Comparison of ENCODE assay signal across 14 cellular contexts in the genomic region with DNA sequence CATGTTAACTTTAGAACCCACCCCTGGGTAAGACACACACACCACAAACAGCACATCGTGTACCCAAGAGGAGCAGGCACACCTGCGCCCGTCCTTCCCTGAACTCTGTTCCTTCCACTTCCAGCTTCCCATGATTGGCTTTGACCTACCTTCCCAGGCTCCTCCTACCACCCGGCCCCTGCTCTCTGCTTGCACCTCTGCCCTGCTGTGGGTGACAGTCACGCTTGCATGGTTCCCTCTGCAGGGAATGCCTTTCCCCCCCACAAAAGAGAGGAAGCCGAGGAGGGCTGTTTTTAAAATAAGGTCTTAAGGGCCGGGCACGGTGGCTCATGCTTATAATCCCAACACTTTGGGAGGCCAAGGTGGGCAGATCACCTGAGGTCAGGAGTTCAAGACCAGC. TPM values are rescaled to one million over a fixed set of nuclear protein-coding genes. Genes with fewer than 3 reads are reported as not detected.
DNase-seq lines count a peak whose midpoint lies in the region; ATAC-seq and TF ChIP-seq lines count a peak whose summit lies in the region.
"Had no signal": no experiment of that assay in that cellular context is flagged by ENCODE, and none has a peak within 500 bp of the region (broad histone marks: within the 10 kb centered on the region; RNA-seq: fewer than 3 reads in every experiment).

No MANE protein-coding gene starts in this region.

- no peak for TF ChIP-seq EP300 in sigmoid colon (IDR thresholded peaks at IDR 0.05)

- intact Hi-C loops in sigmoid colon (cut with DNase I) = no loop called here
- intact Hi-C loops in heart left ventricle (cut with DNase I) = no loop called here

- H3K36me3 ChIP-seq in sigmoid colon (peaks cover 11 to 90% (median 37%) of the 10 kb centered on the region in 4 donors), heart left ventricle (peaks cover 0 to 100% (median 81%) of the 10 kb centered on the region in 9 donors)

- H3K9me3 ChIP-seq in sigmoid colon (no peaks in the 10 kb centered on the region), heart left ventricle (no peaks in the 10 kb centered on the region)
- H3K9me3 ChIP-seq: BLaER1, Caco-2 had no signal

- POLR2A ChIA-PET in activated naive CD8-positive, alpha-beta T cell treated with anti-CD3 and anti-CD28 coated beads, Interleukin-2, amount 10 ng/mL, durations not matched to agents 7 days and 5 days (lab: Charles Lee) = no interaction called here

- H3K4me1 ChIP-seq in sigmoid colon = no peaks in the 10 kb centered on the region
- H3K4me1 ChIP-seq in heart left ventricle = peaks cover 0 to 11% (median 0%) of the 10 kb centered on the region in 12 donors
- H3K4me1 ChIP-seq: Caco-2 had no signal

- no peak for DNase-seq in activated naive CD8-positive, alpha-beta T cell treated with anti-CD3 and anti-CD28 coated beads, Interleukin-2, amount 10 ng/mL, durations not matched to agents 7 days and 5 days
- DNase-seq in activated naive CD8-positive, alpha-beta T cell treated with anti-CD3 and anti-CD28 coated beads, Interleukin-2, amount 50 U/mL, for 24 hours = no peak
- DNase-seq in mesenteric fat pad (ENCODE audit: low spot score) (peak; percentile 62), sigmoid colon (peak; percentile 14), HK-2 (ENCODE audit: unreplicated experiment) (no peak), DMS 273 (lab: John Stamatoyannopoulos, UW; ENCODE audit: unreplicated experiment) (no peak), heart left ventricle (no peak)
- no peak for DNase-seq in stimulated activated naive CD8-positive, alpha-beta T cell treated with anti-CD3 and anti-CD28 coated beads, Interleukin-15, Interleukin-2, amounts not matched to agents 100 U/mL and 50 U/mL, for 24 hours
- DNase-seq: 8988T; AML-193; CD8-positive, alpha-beta memory T cell; GM23248 had no signal

- H3K27me3 Mint-ChIP-seq in activated naive CD8-positive, alpha-beta T cell treated with anti-CD3 and anti-CD28 coated beads, Interleukin-2, amount 10 ng/mL, durations not matched to agents 7 days and 5 days = no peaks in the 10 kb centered on the region
- H3K27me3 Mint-ChIP-seq in activated naive CD8-positive, alpha-beta T cell treated with anti-CD3 and anti-CD28 coated beads, Interleukin-2, amount 50 U/mL, for 24 hours = no peaks in the 10 kb centered on the region
- H3K27me3 Mint-ChIP-seq: CD8-positive, alpha-beta memory T cell had no signal

- H3K4me3 ChIP-seq in sigmoid colon (no peak overlapping the region), heart left ventricle (no peak overlapping the region)
- H3K4me3 ChIP-seq: BLaER1, GM23248 had no signal

- no peak for TF ChIP-seq CTCF in sigmoid colon (IDR thresholded peaks at IDR 0.05)
- no peak for TF ChIP-seq CTCF in heart left ventricle (IDR thresholded peaks at IDR 0.05)

- TF ChIP-seq POLR2A in sigmoid colon (IDR thresholded peaks at IDR 0.05) = no peak
- TF ChIP-seq POLR2A in heart left ventricle (IDR thresholded peaks at IDR 0.05) = no peak

- 91 to 95% methylated on average over 8 of the region's 8 CpGs for WGBS in sigmoid colon, 2 donors
- 93 to 97% (median 94%) methylated on average over 8 of the region's 8 CpGs for WGBS in heart left ventricle, 4 donors

- no peak for ATAC-seq in activated naive CD8-positive, alpha-beta T cell treated with anti-CD3 and anti-CD28 coated beads, Interleukin-2, amount 10 ng/mL, durations not matched to agents 7 days and 5 days (ENCODE audit: low read depth)
- no peak for ATAC-seq in activated naive CD8-positive, alpha-beta T cell treated with anti-CD3 and anti-CD28 coated beads, Interleukin-2, amount 50 U/mL, for 24 hours
- ATAC-seq in stimulated activated naive CD8-positive, alpha-beta T cell treated with anti-CD3 and anti-CD28 coated beads, Interleukin-15, Interleukin-2, amounts not matched to agents 100 U/mL and 50 U/mL, for 24 hours = no peak
- no peak for ATAC-seq in heart left ventricle

- no peaks in the 10 kb centered on the region for H3K9me3 Mint-ChIP-seq in activated naive CD8-positive, alpha-beta T cell treated with anti-CD3 and anti-CD28 coated beads, Interleukin-2, amount 10 ng/mL, durations not matched to agents 7 days and 5 days
- H3K9me3 Mint-ChIP-seq in activated naive CD8-positive, alpha-beta T cell treated with anti-CD3 and anti-CD28 coated beads, Interleukin-2, amount 50 U/mL, for 24 hours = no peaks in the 10 kb centered on the region
- H3K9me3 Mint-ChIP-seq: CD8-positive, alpha-beta memory T cell had no signal

- H3K4me3 Mint-ChIP-seq in activated naive CD8-positive, alpha-beta T cell treated with anti-CD3 and anti-CD28 coated beads, Interleukin-2, amount 10 ng/mL, durations not matched to agents 7 days and 5 days = no peak overlapping the region
- H3K4me3 Mint-ChIP-seq in activated naive CD8-positive, alpha-beta T cell treated with anti-CD3 and anti-CD28 coated beads, Interleukin-2, amount 50 U/mL, for 24 hours = no peak overlapping the region
- H3K4me3 Mint-ChIP-seq: CD8-positive, alpha-beta memory T cell had no signal

- peak overlapping the region; percentile 24 for H3K27ac Mint-ChIP-seq in activated naive CD8-positive, alpha-beta T cell treated with anti-CD3 and anti-CD28 coated beads, Interleukin-2, amount 10 ng/mL, durations not matched to agents 7 days and 5 days
- H3K27ac Mint-ChIP-seq in activated naive CD8-positive, alpha-beta T cell treated with anti-CD3 and anti-CD28 coated beads, Interleukin-2, amount 50 U/mL, for 24 hours = no peak overlapping the region

- no peak overlapping the region for H3K27ac ChIP-seq in sigmoid colon
- no peak overlapping the region for H3K27ac ChIP-seq in heart left ventricle
- H3K27ac ChIP-seq: BLaER1, GM23248 had no signal

- H3K27me3 ChIP-seq in sigmoid colon (no peaks in the 10 kb centered on the region), heart left ventricle (no peaks in the 10 kb centered on the region)
- H3K27me3 ChIP-seq: BLaER1 had no signal

- H3K36me3 Mint-ChIP-seq in activated naive CD8-positive, alpha-beta T cell treated with anti-CD3 and anti-CD28 coated beads, Interleukin-2, amount 10 ng/mL, durations not matched to agents 7 days and 5 days = peaks cover 20% of the 10 kb centered on the region
- peaks cover 22% of the 10 kb centered on the region for H3K36me3 Mint-ChIP-seq in activated naive CD8-positive, alpha-beta T cell treated with anti-CD3 and anti-CD28 coated beads, Interleukin-2, amount 50 U/mL, for 24 hours (ENCODE audit: low read depth)

- no peaks in the 10 kb centered on the region for H3K4me1 Mint-ChIP-seq in activated naive CD8-positive, alpha-beta T cell treated with anti-CD3 and anti-CD28 coated beads, Interleukin-2, amount 10 ng/mL, durations not matched to agents 7 days and 5 days
- no peaks in the 10 kb centered on the region for H3K4me1 Mint-ChIP-seq in activated naive CD8-positive, alpha-beta T cell treated with anti-CD3 and anti-CD28 coated beads, Interleukin-2, amount 50 U/mL, for 24 hours
- H3K4me1 Mint-ChIP-seq: CD8-positive, alpha-beta memory T cell had no signal

RNA-seq across cellular contexts. Expression of a gene that starts 16.4 kb away (rescaled TPM):
- 10 to 100 TPM; 23.2 to 24.1 TPM for total RNA-seq in activated naive CD8-positive, alpha-beta T cell treated with anti-CD3 and anti-CD28 coated beads, Interleukin-2, amount 10 ng/mL, durations not matched to agents 7 days and 5 days
- total RNA-seq in mesenteric fat pad (18.5 TPM), sigmoid colon (10 to 100 TPM; 16.8 to 26.5 (median 19.6) TPM), heart left ventricle (10 to 100 TPM; 33.2 to 48.9 (median 39.6) TPM)
- polyA plus RNA-seq in sigmoid colon (10 to 100 TPM; 14.8 to 48.3 (median 22.2) TPM), heart left ventricle (10 to 100 TPM; 60.6 to 68.5 TPM)

RNA-seq across cellular contexts. Expression of a gene that starts 29.5 kb away (rescaled TPM):
- 10 to 100 TPM; 93.8 to 99.3 TPM for total RNA-seq in activated naive CD8-positive, alpha-beta T cell treated with anti-CD3 and anti-CD28 coated beads, Interleukin-2, amount 10 ng/mL, durations not matched to agents 7 days and 5 days
- total RNA-seq in mesenteric fat pad (141 TPM), sigmoid colon (100 to 1,000 TPM; 155 to 247 (median 169) TPM), heart left ventricle (100 to 1,000 TPM; 199 to 385 (median 267) TPM)
- polyA plus RNA-seq in sigmoid colon (100 to 1,000 TPM; 133 to 267 (median 172) TPM), heart left ventricle (100 to 1,000 TPM; 130 to 257 TPM)

RNA-seq across cellular contexts. Expression of a gene that starts 45.2 kb away (rescaled TPM):
- total RNA-seq in activated naive CD8-positive, alpha-beta T cell treated with anti-CD3 and anti-CD28 coated beads, Interleukin-2, amount 10 ng/mL, durations not matched to agents 7 days and 5 days = 10 to 100 TPM; 38.8 to 43.1 TPM
- 49.4 TPM for total RNA-seq in mesenteric fat pad
- total RNA-seq in sigmoid colon = 10 to 100 TPM; 35.0 to 51.3 (median 39.3) TPM
- 10 to 100 TPM; 25.8 to 44.6 (median 43.2) TPM for polyA plus RNA-seq in sigmoid colon
- 10 to 100 TPM; 20.9 to 31.0 (median 24.4) TPM for total RNA-seq in heart left ventricle
- polyA plus RNA-seq in heart left ventricle = 10 to 100 TPM in 1 of 2 donors, 1 to 10 TPM in 1; 7.9 to 18.2 TPM

RNA-seq across cellular contexts. Expression of a gene that starts 58.2 kb away (rescaled TPM):
- 10 to 100 TPM; 19.6 to 21.8 TPM for total RNA-seq in activated naive CD8-positive, alpha-beta T cell treated with anti-CD3 and anti-CD28 coated beads, Interleukin-2, amount 10 ng/mL, durations not matched to agents 7 days and 5 days
- total RNA-seq in mesenteric fat pad = 20.2 TPM
- 10 to 100 TPM; 19.8 to 32.4 (median 22.2) TPM for total RNA-seq in sigmoid colon
- 10 to 100 TPM in 2 of 3 donors, 1 to 10 TPM in 1; 7.9 to 19.2 (median 15.5) TPM for polyA plus RNA-seq in sigmoid colon
- 10 to 100 TPM; 17.0 to 58.0 (median 32.2) TPM for total RNA-seq in heart left ventricle
- polyA plus RNA-seq in heart left ventricle = 10 to 100 TPM; 13.1 to 27.6 TPM

Comparison
In these comparisons a context has a peak if more than half of its experiments do, and no peak if none do; other contexts are left out.
1. DNase-seq: peak in mesenteric fat pad (single experiment) and sigmoid colon (single experiment); none in activated naive CD8-positive, alpha-beta T cell treated with anti-CD3 and anti-CD28 coated beads, Interleukin-2, amount 10 ng/mL, durations not matched to agents 7 days and 5 days (single experiment), activated naive CD8-positive, alpha-beta T cell treated with anti-CD3 and anti-CD28 coated beads, Interleukin-2, amount 50 U/mL, for 24 hours (single experiment), HK-2 (single experiment), DMS 273 (single experiment), stimulated activated naive CD8-positive, alpha-beta T cell treated with anti-CD3 and anti-CD28 coated beads, Interleukin-15, Interleukin-2, amounts not matched to agents 100 U/mL and 50 U/mL, for 24 hours (single experiment) and heart left ventricle (0 of 5).